In genomic region chr12:88325076-88325827, GRCh38 we compare ENCODE assay signal across 9 cellular contexts.
DNase-seq lines count a peak whose midpoint lies in the region; ATAC-seq, FAIRE-seq and TF ChIP-seq lines count a peak whose summit lies in the region.
"Had no signal": no experiment of that assay in that cellular context is flagged by ENCODE, and none has a peak within 500 bp of the region (broad histone marks: within the 10 kb centered on the region; RNA-seq: fewer than 3 reads in every experiment).

No MANE protein-coding gene starts in this region.

- no peaks in the 10 kb centered on the region for H4K20me1 ChIP-seq in astrocyte (ENCODE audit: insufficient read depth, low read length)

- no peak overlapping the region for H3K4me3 ChIP-seq in astrocyte (ENCODE audit: insufficient read depth, low read depth, low read length)
- no peak overlapping the region for H3K4me3 ChIP-seq in left ventricle myocardium inferior
- H3K4me3 ChIP-seq in sigmoid colon, result no peak overlapping the region

- DNase-seq in GM03348 (ENCODE audit: low spot score), result peak; percentile 68
- DNase-seq in astrocyte (ENCODE audit: low read depth), result peak; percentile 97
- DNase-seq in left ventricle myocardium inferior, result no peak
- DNase-seq in sigmoid colon, result no peak
- DNase-seq in OCI-M1 (lab: John Stamatoyannopoulos, UW), result no peak
- no peak for DNase-seq in NCI-H69 (lab: John Stamatoyannopoulos, UW)
- DNase-seq: SHP77 treated with DMSO at 0.1 percent for 48 hours had no signal

- H3K27ac ChIP-seq in astrocyte (ENCODE audit: low read depth, low read length) (peak overlapping the region; percentile 95), left ventricle myocardium inferior (replicated peaks) (peak overlapping the region; percentile 70), sigmoid colon (peak overlapping the region; percentile 55 to 78 (median 65))

- H3K27ac Mint-ChIP-seq in astrocyte (ENCODE audit: unreplicated experiment), result peak overlapping the region; percentile 98

- no peak for TF ChIP-seq POLR2A in sigmoid colon (IDR thresholded peaks at IDR 0.05)

- H2AFZ ChIP-seq in astrocyte (ENCODE audit: low read depth, low read length), result peak overlapping the region; percentile 28

- no peaks in the 10 kb centered on the region for H3K79me2 ChIP-seq in astrocyte (ENCODE audit: insufficient read depth, low read length)

- no peak for ATAC-seq in HG03095 (IDR thresholded peaks at IDR 0.05; ENCODE audit: unreplicated experiment)
- no peak for ATAC-seq in GM18868 (IDR thresholded peaks at IDR 0.05; ENCODE audit: unreplicated experiment)

- H3K4me3 Mint-ChIP-seq in astrocyte (ENCODE audit: unreplicated experiment), result peak overlapping the region; percentile 40

- no peak for TF ChIP-seq CTCF in astrocyte (IDR thresholded peaks at IDR 0.05; ENCODE audit: insufficient read depth, low read depth, low read length)
- TF ChIP-seq CTCF in left ventricle myocardium inferior (IDR thresholded peaks at IDR 0.05; ENCODE audit: borderline replicate concordance), result no peak
- TF ChIP-seq CTCF in sigmoid colon (IDR thresholded peaks at IDR 0.05), result no peak

- intact Hi-C loops in left ventricle myocardium inferior (cut with micrococcal nuclease), result no loop called here
- intact Hi-C loops in sigmoid colon (cut with DNase I), result loop anchor here (5.0 kb wide), 2 partner anchors 183 to 247 kb away; partner anchors contain the start of genes CEP290 and TMTC3

- H3K9me3 ChIP-seq in astrocyte (ENCODE audit: insufficient read depth, low read depth, low read length), result no peaks in the 10 kb centered on the region
- H3K9me3 ChIP-seq in left ventricle myocardium inferior (replicated peaks), result no peaks in the 10 kb centered on the region
- H3K9me3 ChIP-seq in sigmoid colon, result no peaks in the 10 kb centered on the region

- peaks cover 14% of the 10 kb centered on the region for H3K4me1 ChIP-seq in astrocyte (ENCODE audit: insufficient read depth, low read length)
- H3K4me1 ChIP-seq in left ventricle myocardium inferior, result no peaks in the 10 kb centered on the region
- peaks cover 0 to 42% (median 25%) of the 10 kb centered on the region in 4 donors for H3K4me1 ChIP-seq in sigmoid colon

- peak; percentile 99 for FAIRE-seq in astrocyte (lab: Jason Lieb, UNC)

- no peaks in the 10 kb centered on the region for H3K27me3 ChIP-seq in astrocyte (ENCODE audit: insufficient read depth, low read length)
- no peaks in the 10 kb centered on the region for H3K27me3 ChIP-seq in left ventricle myocardium inferior (ENCODE audit: low read depth)
- H3K27me3 ChIP-seq in sigmoid colon, result no peaks in the 10 kb centered on the region

- 17 to 52% methylated on average over 1 of the region's 1 CpG for WGBS in sigmoid colon, 2 donors

- H3K9me3 Mint-ChIP-seq in astrocyte (ENCODE audit: unreplicated experiment), result no peaks in the 10 kb centered on the region

- H3K4me2 ChIP-seq in astrocyte (ENCODE audit: low read length), result peak overlapping the region; percentile 64

- TF ChIP-seq EP300 in sigmoid colon (IDR thresholded peaks at IDR 0.05), result no peak

- no peaks in the 10 kb centered on the region for H3K36me3 Mint-ChIP-seq in astrocyte (ENCODE audit: low read depth, unreplicated experiment)

- H3K9ac ChIP-seq in astrocyte (ENCODE audit: low read length), result peak overlapping the region; percentile 68

- peaks cover 17% of the 10 kb centered on the region for H3K4me1 Mint-ChIP-seq in astrocyte (ENCODE audit: low read depth, unreplicated experiment)

- no peaks in the 10 kb centered on the region for H3K36me3 ChIP-seq in astrocyte (ENCODE audit: insufficient read depth, low read length)
- no peaks in the 10 kb centered on the region for H3K36me3 ChIP-seq in left ventricle myocardium inferior
- H3K36me3 ChIP-seq in sigmoid colon, result no peaks in the 10 kb centered on the region

- H3K27me3 Mint-ChIP-seq in astrocyte (ENCODE audit: low read depth, unreplicated experiment), result no peaks in the 10 kb centered on the region

Comparison
In these comparisons a context has a peak if more than half of its experiments do, and no peak if none do; other contexts are left out.
1. DNase-seq: peak in GM03348 (single experiment) and astrocyte (single experiment); none in left ventricle myocardium inferior (single experiment), sigmoid colon (single experiment), OCI-M1 (single experiment) and NCI-H69 (single experiment).
2. Peak in every context shown above with its lines, with median percentiles within 50 percentile points of each other: H3K27ac ChIP-seq.